Comparison of ENCODE assay signal across 1 cellular context in genomic region chr3:190174471-190174870, GRCh38.
TF ChIP-seq lines count a peak whose summit lies in the region.

No MANE protein-coding gene starts in this region.

TF ChIP-seq in GM23338, 12 proteins besides CTCF, POLR2A, EP300 and RAD21 (continued from another document):
- TF ChIP-seq ZNF462 (CRISPR knock-in tag; IDR thresholded peaks at IDR 0.05), result no peak
- TF ChIP-seq ZNF331 (CRISPR knock-in tag; IDR thresholded peaks at IDR 0.05; ENCODE audit: low read depth), result no peak
- no peak for TF ChIP-seq CREB1 (CRISPR knock-in tag; IDR thresholded peaks at IDR 0.05; ENCODE audit: low read depth)
- TF ChIP-seq EZH2 (IDR thresholded peaks at IDR 0.05; ENCODE audit: low read depth, unreplicated experiment), result no peak
- TF ChIP-seq EZH2phosphoT487 (IDR thresholded peaks at IDR 0.05; ENCODE audit: unreplicated experiment), result no peak
- no peak for TF ChIP-seq REST (IDR thresholded peaks at IDR 0.05; ENCODE audit: unreplicated experiment)
